In genomic region chr5:4038994-4039393, GRCh38 we compare ENCODE assay signal across 10 cellular contexts.
"Had no signal": no experiment of that assay in that cellular context is flagged by ENCODE, and none has a peak within 500 bp of the region (broad histone marks: within the 10 kb centered on the region; RNA-seq: fewer than 3 reads in every experiment).

No MANE protein-coding gene starts in this region.

- FAIRE-seq: H1, H54 had no signal

- H3K36me3 ChIP-seq: HAP-1 had no signal

- H3K4me3 ChIP-seq: GM23248, GM23338, HAP-1 had no signal

- H3K4me1 ChIP-seq: HAP-1 had no signal

- H3K9ac ChIP-seq: GM23248 had no signal

- H3K4me2 ChIP-seq: GM23338 had no signal

- H3K9me3 ChIP-seq: HAP-1 had no signal

- DNase-seq: GM23248, GOT3, H7, H9, HCEC 1CT, HFFc6 had no signal

- H2AFZ ChIP-seq: GM23248, GM23338 had no signal

- H3K27ac ChIP-seq: GM23248 had no signal
